22 cellular contexts compared by ENCODE assay signal in genomic region chr2:104888489-104889245, GRCh38. TPM values are rescaled to one million over a fixed set of nuclear protein-coding genes. Genes with fewer than 3 reads are reported as not detected.
DNase-seq lines count a peak whose midpoint lies in the region; ATAC-seq and TF ChIP-seq lines count a peak whose summit lies in the region.
"Had no signal": no experiment of that assay in that cellular context is flagged by ENCODE, and none has a peak within 500 bp of the region (broad histone marks: within the 10 kb centered on the region; RNA-seq: fewer than 3 reads in every experiment).

No MANE protein-coding gene starts in this region.

- peaks cover 18% of the 10 kb centered on the region for H3K4me1 Mint-ChIP-seq in activated CD4-positive, alpha-beta T cell treated with anti-CD3 and anti-CD28 coated beads, Interleukin-2, amount 10 ng/mL, durations not matched to agents 7 days and 5 days
- peaks cover 20% of the 10 kb centered on the region for H3K4me1 Mint-ChIP-seq in activated T-helper 1 cell treated with anti-CD3 and anti-CD28 coated beads, Interleukin-12 subunit alpha, Interleukin-12 subunit beta, Interleukin-2, Interleukin-4 antibody, amounts not matched to agents 30 ng/mL and 10 ng/mL and 1 ng/mL, durations not matched to agents 14 hours and 24 hours and 36 hours (ENCODE audit: low read depth)
- H3K4me1 Mint-ChIP-seq: T-helper 17 cell had no signal

- H3K4me1 ChIP-seq in thymus (ENCODE audit: control insufficient read depth, insufficient read depth, low read length) = peaks cover 6% of the 10 kb centered on the region
- H3K4me1 ChIP-seq in prostate gland (replicated peaks) = no peaks in the 10 kb centered on the region
- H3K4me1 ChIP-seq: BE2C, breast epithelium, left lung had no signal

- H3K9me3 ChIP-seq in thymus (ENCODE audit: control insufficient read depth) (no peaks in the 10 kb centered on the region), prostate gland (no peaks in the 10 kb centered on the region)
- H3K9me3 ChIP-seq: BE2C, breast epithelium, left lung had no signal

- no peaks in the 10 kb centered on the region for H3K36me3 ChIP-seq in thymus (ENCODE audit: control insufficient read depth, insufficient read depth)
- no peaks in the 10 kb centered on the region for H3K36me3 ChIP-seq in prostate gland
- H3K36me3 ChIP-seq: BE2C, breast epithelium, left lung had no signal

- peak overlapping the region; percentile 64 for H3K27ac ChIP-seq in thymus (ENCODE audit: low read depth)
- no peak overlapping the region for H3K27ac ChIP-seq in prostate gland
- H3K27ac ChIP-seq: breast epithelium, left lung had no signal

- no peaks in the 10 kb centered on the region for H3K27me3 ChIP-seq in thymus (ENCODE audit: control insufficient read depth, insufficient read depth)
- H3K27me3 ChIP-seq in prostate gland (replicated peaks; ENCODE audit: insufficient read depth) = no peaks in the 10 kb centered on the region
- H3K27me3 ChIP-seq: BE2C had no signal

- POLR2A ChIA-PET in activated CD4-positive, alpha-beta T cell treated with anti-CD3 and anti-CD28 coated beads, Interleukin-2, amount 10 ng/mL, durations not matched to agents 7 days and 5 days (lab: Charles Lee) = no interaction called here

- CTCF ChIA-PET in activated CD4-positive, alpha-beta T cell treated with anti-CD3 and anti-CD28 coated beads, Interleukin-2, amount 10 ng/mL, durations not matched to agents 7 days and 5 days (lab: Charles Lee) = interaction anchor here (1.5 kb wide), 1 partner anchor 13 kb away, joined by 4 read pairs; no protein-coding TSS in a partner anchor

- no peak overlapping the region for H3K4me3 Mint-ChIP-seq in activated CD4-positive, alpha-beta T cell treated with anti-CD3 and anti-CD28 coated beads, Interleukin-2, amount 10 ng/mL, durations not matched to agents 7 days and 5 days
- H3K4me3 Mint-ChIP-seq in activated T-helper 1 cell treated with anti-CD3 and anti-CD28 coated beads, Interleukin-12 subunit alpha, Interleukin-12 subunit beta, Interleukin-2, Interleukin-4 antibody, amounts not matched to agents 30 ng/mL and 10 ng/mL and 1 ng/mL, durations not matched to agents 14 hours and 24 hours and 36 hours = no peak overlapping the region
- H3K4me3 Mint-ChIP-seq: T-helper 17 cell, type B pancreatic cell, WTC11 had no signal

- H3K4me3 ChIP-seq in thymus (ENCODE audit: low read length) (no peak overlapping the region), prostate gland (no peak overlapping the region)
- H3K4me3 ChIP-seq: breast epithelium, left lung had no signal

- H3K36me3 Mint-ChIP-seq in activated CD4-positive, alpha-beta T cell treated with anti-CD3 and anti-CD28 coated beads, Interleukin-2, amount 10 ng/mL, durations not matched to agents 7 days and 5 days (ENCODE audit: low read depth) = no peaks in the 10 kb centered on the region
- H3K36me3 Mint-ChIP-seq in activated T-helper 1 cell treated with anti-CD3 and anti-CD28 coated beads, Interleukin-12 subunit alpha, Interleukin-12 subunit beta, Interleukin-2, Interleukin-4 antibody, amounts not matched to agents 30 ng/mL and 10 ng/mL and 1 ng/mL, durations not matched to agents 14 hours and 24 hours and 36 hours (ENCODE audit: low read depth) = no peaks in the 10 kb centered on the region
- H3K36me3 Mint-ChIP-seq: type B pancreatic cell, WTC11 had no signal

- in situ Hi-C loops in ACHN (cut with HindIII; ENCODE audit: low pct_ligation_motif_present, low pct_unique_long_range_greater_than_20kb, low sequenced_read_pairs) = no loop called here

- H3K27me3 Mint-ChIP-seq in activated CD4-positive, alpha-beta T cell treated with anti-CD3 and anti-CD28 coated beads, Interleukin-2, amount 10 ng/mL, durations not matched to agents 7 days and 5 days = peaks cover 4% of the 10 kb centered on the region
- H3K27me3 Mint-ChIP-seq in activated T-helper 1 cell treated with anti-CD3 and anti-CD28 coated beads, Interleukin-12 subunit alpha, Interleukin-12 subunit beta, Interleukin-2, Interleukin-4 antibody, amounts not matched to agents 30 ng/mL and 10 ng/mL and 1 ng/mL, durations not matched to agents 14 hours and 24 hours and 36 hours (ENCODE audit: insufficient read depth) = peaks cover 5% of the 10 kb centered on the region

- TF ChIP-seq POLR2A in prostate gland (IDR thresholded peaks at IDR 0.05) = no peak

- peak; percentile 44 for ATAC-seq in HG03175 (IDR thresholded peaks at IDR 0.05; ENCODE audit: unreplicated experiment)
- ATAC-seq: left lung, right cardiac atrium, T-helper 17 cell had no signal

- intact Hi-C loops in activated T-helper 1 cell treated with anti-CD3 and anti-CD28 coated beads, Interleukin-12 subunit alpha, Interleukin-12 subunit beta, Interleukin-2, Interleukin-4 antibody, amounts not matched to agents 30 ng/mL and 10 ng/mL and 1 ng/mL, durations not matched to agents 14 hours and 24 hours and 36 hours (cut with micrococcal nuclease) = no loop called here
- intact Hi-C loops in prostate gland (cut with DNase I) = no loop called here

- DNase-seq in activated CD4-positive, alpha-beta T cell treated with anti-CD3 and anti-CD28 coated beads, Interleukin-2, amount 10 ng/mL, durations not matched to agents 7 days and 5 days = no peak
- no peak for DNase-seq in activated CD4-positive, alpha-beta T cell treated with anti-CD3 and anti-CD28 coated beads, Interleukin-2, amount 50 U/mL, for 48 hours
- DNase-seq in activated T-helper 1 cell treated with anti-CD3 and anti-CD28 coated beads, Interleukin-12 subunit alpha, Interleukin-12 subunit beta, Interleukin-2, Interleukin-4 antibody, amounts not matched to agents 30 ng/mL and 10 ng/mL and 1 ng/mL, durations not matched to agents 14 hours and 24 hours and 36 hours (ENCODE audit: low spot score) = no peak
- no peak for DNase-seq in activated CD4-positive, CD25-positive, alpha-beta regulatory T cell (lab: John Stamatoyannopoulos, UW)
- DNase-seq in prostate gland (ENCODE audit: low spot score) (no peak), ACHN (no peak)
- DNase-seq: 8988T; BE2C; cortex of kidney; left lung; NCI-H1105; NCI-H2081 treated with DMSO at 0.1 percent for 48 hours; right cardiac atrium; stimulated activated naive CD4-positive, alpha-beta T cell; T-helper 17 cell had no signal

- H3K27ac Mint-ChIP-seq in activated CD4-positive, alpha-beta T cell treated with anti-CD3 and anti-CD28 coated beads, Interleukin-2, amount 10 ng/mL, durations not matched to agents 7 days and 5 days = peak overlapping the region; percentile 41
- H3K27ac Mint-ChIP-seq in activated T-helper 1 cell treated with anti-CD3 and anti-CD28 coated beads, Interleukin-12 subunit alpha, Interleukin-12 subunit beta, Interleukin-2, Interleukin-4 antibody, amounts not matched to agents 30 ng/mL and 10 ng/mL and 1 ng/mL, durations not matched to agents 14 hours and 24 hours and 36 hours = peak overlapping the region; percentile 6
- H3K27ac Mint-ChIP-seq: T-helper 17 cell, type B pancreatic cell had no signal

- no peaks in the 10 kb centered on the region for H3K9me3 Mint-ChIP-seq in activated CD4-positive, alpha-beta T cell treated with anti-CD3 and anti-CD28 coated beads, Interleukin-2, amount 10 ng/mL, durations not matched to agents 7 days and 5 days
- H3K9me3 Mint-ChIP-seq in activated T-helper 1 cell treated with anti-CD3 and anti-CD28 coated beads, Interleukin-12 subunit alpha, Interleukin-12 subunit beta, Interleukin-2, Interleukin-4 antibody, amounts not matched to agents 30 ng/mL and 10 ng/mL and 1 ng/mL, durations not matched to agents 14 hours and 24 hours and 36 hours = no peaks in the 10 kb centered on the region
- H3K9me3 Mint-ChIP-seq: type B pancreatic cell had no signal

- no peak for TF ChIP-seq CTCF in prostate gland (IDR thresholded peaks at IDR 0.05)

- 63% methylated on average over 7 of the region's 7 CpGs for WGBS in thymus
- WGBS in prostate gland = 81% methylated on average over 7 of the region's 7 CpGs

RNA-seq across cellular contexts. Expression of gene POU3F3, which starts 34.8 kb away (rescaled TPM):
- not detected for total RNA-seq in activated CD4-positive, alpha-beta T cell treated with anti-CD3 and anti-CD28 coated beads, Interleukin-2, amount 10 ng/mL, durations not matched to agents 7 days and 5 days
- not detected in 2 replicates for total RNA-seq in activated T-helper 1 cell treated with anti-CD3 and anti-CD28 coated beads, Interleukin-12 subunit alpha, Interleukin-12 subunit beta, Interleukin-2, Interleukin-4 antibody, amounts not matched to agents 30 ng/mL and 10 ng/mL and 1 ng/mL, durations not matched to agents 14 hours and 24 hours and 36 hours
- 0.82 TPM for polyA plus RNA-seq in thymus
- total RNA-seq in prostate gland = 1 to 10 TPM in 1 of 2 donors, not detected in 1; 2.2 TPM
- total RNA-seq: left lung, mononuclear cell, omental fat pad, T-helper 17 cell, WTC11 had no signal
